In genomic region chrX:14676431-14676830, GRCh38 we compare ENCODE assay signal across 20 cellular contexts.
"Had no signal": no experiment of that assay in that cellular context is flagged by ENCODE, and none has a peak within 500 bp of the region (broad histone marks: within the 10 kb centered on the region; RNA-seq: fewer than 3 reads in every experiment).

No MANE protein-coding gene starts in this region.

- H3K4me1 ChIP-seq: lower lobe of right lung, parathyroid adenoma, transverse colon had no signal

- H3K4me3 Mint-ChIP-seq: activated CD4-positive, alpha-beta memory T cell treated with anti-CD3 and anti-CD28 coated beads, Interleukin-2, amount 10 ng/mL, durations not matched to agents 7 days and 5 days; activated CD4-positive, alpha-beta T cell treated with anti-CD3 and anti-CD28 coated beads for 36 hours; activated naive CD8-positive, alpha-beta T cell treated with anti-CD3 and anti-CD28 coated beads for 36 hours; activated T-cell treated with anti-CD3 and anti-CD28 coated beads, Interleukin-2, amount 50 U/mL, for 72 hours; naive B cell; stimulated activated memory B cell treated with anti-CD40 and anti-IgM and Interleukin-4, amounts not matched to agents 10 μg/mL and 1 μg/mL and 100 μg/mL, for 72 hours had no signal

- H3K9ac ChIP-seq: parathyroid adenoma had no signal

- DNase-seq: activated CD4-positive, alpha-beta memory T cell treated with anti-CD3 and anti-CD28 coated beads, Interleukin-2, amount 10 ng/mL, durations not matched to agents 7 days and 5 days; activated CD4-positive, alpha-beta T cell treated with anti-CD3 and anti-CD28 coated beads for 36 hours; activated gamma-delta T cell treated with Interleukin-2 at 50 U/mL for 16 hours; activated naive CD8-positive, alpha-beta T cell treated with anti-CD3 and anti-CD28 coated beads for 36 hours; activated T-cell treated with anti-CD3 and anti-CD28 coated beads, Interleukin-2, amount 50 U/mL, for 72 hours; aorta; kidney glomerular epithelial cell; lower lobe of right lung; naive B cell; retina; substantia nigra; T1000; transverse colon; WERI-Rb-1 had no signal

- H3K27me3 Mint-ChIP-seq: activated CD4-positive, alpha-beta memory T cell treated with anti-CD3 and anti-CD28 coated beads, Interleukin-2, amount 10 ng/mL, durations not matched to agents 7 days and 5 days; activated naive CD8-positive, alpha-beta T cell treated with anti-CD3 and anti-CD28 coated beads for 36 hours; naive B cell; stimulated activated memory B cell treated with anti-CD40 and anti-IgM and Interleukin-4, amounts not matched to agents 10 μg/mL and 1 μg/mL and 100 μg/mL, for 72 hours had no signal

- H3K9me3 Mint-ChIP-seq: activated CD4-positive, alpha-beta memory T cell treated with anti-CD3 and anti-CD28 coated beads, Interleukin-2, amount 10 ng/mL, durations not matched to agents 7 days and 5 days; activated naive CD8-positive, alpha-beta T cell treated with anti-CD3 and anti-CD28 coated beads for 36 hours had no signal

- H3K27me3 ChIP-seq: cardiac muscle cell, hepatocyte, transverse colon had no signal

- H3K4me3 ChIP-seq: cardiac muscle cell, hepatocyte, lower lobe of right lung, smooth muscle cell, transverse colon had no signal

- H3K36me3 ChIP-seq: cardiac muscle cell, lower lobe of right lung, transverse colon, WERI-Rb-1 had no signal

- H3K79me2 ChIP-seq: hepatocyte, parathyroid adenoma had no signal

- H3K9me3 ChIP-seq: lower lobe of right lung, transverse colon had no signal

- H3K27ac ChIP-seq: cardiac muscle cell, hepatocyte, lower lobe of right lung, parathyroid adenoma, transverse colon, WERI-Rb-1 had no signal

- H3K27ac Mint-ChIP-seq: activated CD4-positive, alpha-beta memory T cell treated with anti-CD3 and anti-CD28 coated beads, Interleukin-2, amount 10 ng/mL, durations not matched to agents 7 days and 5 days; activated CD4-positive, alpha-beta T cell treated with anti-CD3 and anti-CD28 coated beads for 36 hours; activated naive CD8-positive, alpha-beta T cell treated with anti-CD3 and anti-CD28 coated beads for 36 hours; activated T-cell treated with anti-CD3 and anti-CD28 coated beads, Interleukin-2, amount 50 U/mL, for 72 hours; naive B cell; stimulated activated memory B cell treated with anti-CD40 and anti-IgM and Interleukin-4, amounts not matched to agents 10 μg/mL and 1 μg/mL and 100 μg/mL, for 72 hours had no signal

- ATAC-seq: activated CD4-positive, alpha-beta T cell treated with anti-CD3 and anti-CD28 coated beads for 36 hours; activated T-cell treated with anti-CD3 and anti-CD28 coated beads, Interleukin-2, amount 50 U/mL, for 72 hours; lower lobe of right lung; stimulated activated memory B cell treated with anti-CD40 and anti-IgM and Interleukin-4, amounts not matched to agents 10 μg/mL and 1 μg/mL and 100 μg/mL, for 72 hours had no signal

- H3K4me2 ChIP-seq: hepatocyte, smooth muscle cell had no signal

- FAIRE-seq: endometrium had no signal

- H2AFZ ChIP-seq: hepatocyte, parathyroid adenoma had no signal

- H3K36me3 Mint-ChIP-seq: activated naive CD8-positive, alpha-beta T cell treated with anti-CD3 and anti-CD28 coated beads for 36 hours; naive B cell; stimulated activated memory B cell treated with anti-CD40 and anti-IgM and Interleukin-4, amounts not matched to agents 10 μg/mL and 1 μg/mL and 100 μg/mL, for 72 hours had no signal
